ENCODE assay signal across 10 cellular contexts in genomic region chr4:148007303-148007702, GRCh38.
DNase-seq lines count a peak whose midpoint lies in the region; ATAC-seq and TF ChIP-seq lines count a peak whose summit lies in the region.
"Had no signal": no experiment of that assay in that cellular context is flagged by ENCODE, and none has a peak within 500 bp of the region (broad histone marks: within the 10 kb centered on the region; RNA-seq: fewer than 3 reads in every experiment).

No MANE protein-coding gene starts in this region.

- no peaks in the 10 kb centered on the region for H3K36me3 Mint-ChIP-seq in stimulated activated naive B cell treated with anti-CD40 and anti-IgM and Interleukin-4, amounts not matched to agents 10 μg/mL and 1 μg/mL and 100 μg/mL, for 72 hours
- H3K36me3 Mint-ChIP-seq in activated CD8-positive, alpha-beta T cell treated with anti-CD3 and anti-CD28 coated beads for 36 hours (ENCODE audit: low read depth) = peaks cover 1% of the 10 kb centered on the region

- DNase-seq in AG04449 (ENCODE audit: low read depth, low spot score) (peak; percentile 90), HS-5 (ENCODE audit: low read depth) (peak; percentile 89), brain pericyte (ENCODE audit: low read depth, low spot score) (peak; percentile 80), lung microvascular endothelial cell (ENCODE audit: low read depth in 2 of 2) (peak; percentile 63 to 96), GF-D8 (lab: John Stamatoyannopoulos, UW) (no peak)
- no peak for DNase-seq in stimulated activated naive B cell treated with anti-CD40 and anti-IgM and Interleukin-4, amounts not matched to agents 10 μg/mL and 1 μg/mL and 100 μg/mL, for 72 hours
- DNase-seq in activated CD8-positive, alpha-beta T cell treated with anti-CD3 and anti-CD28 coated beads for 36 hours = no peak
- DNase-seq: Calu3, T-helper 17 cell had no signal

- no peak overlapping the region for H3K4me3 ChIP-seq in AG04449 (ENCODE audit: low read depth, low read length)

- TF ChIP-seq CTCF in AG04449 (IDR thresholded peaks at IDR 0.05; ENCODE audit: insufficient read depth, low read length, missing control alignments) = no peak
- TF ChIP-seq CTCF in activated CD8-positive, alpha-beta T cell treated with anti-CD3 and anti-CD28 coated beads for 36 hours (IDR thresholded peaks at IDR 0.05) = no peak

- peaks cover 0 to 3% of the 10 kb centered on the region in 2 donors for H3K9me3 Mint-ChIP-seq in stimulated activated naive B cell treated with anti-CD40 and anti-IgM and Interleukin-4, amounts not matched to agents 10 μg/mL and 1 μg/mL and 100 μg/mL, for 72 hours
- H3K9me3 Mint-ChIP-seq in activated CD8-positive, alpha-beta T cell treated with anti-CD3 and anti-CD28 coated beads for 36 hours = no peaks in the 10 kb centered on the region

- H3K4me3 Mint-ChIP-seq in stimulated activated naive B cell treated with anti-CD40 and anti-IgM and Interleukin-4, amounts not matched to agents 10 μg/mL and 1 μg/mL and 100 μg/mL, for 72 hours = no peak overlapping the region
- H3K4me3 Mint-ChIP-seq in activated CD8-positive, alpha-beta T cell treated with anti-CD3 and anti-CD28 coated beads for 36 hours = no peak overlapping the region
- H3K4me3 Mint-ChIP-seq: T-helper 17 cell had no signal

- no peak for ATAC-seq in stimulated activated naive B cell treated with anti-CD40 and anti-IgM and Interleukin-4, amounts not matched to agents 10 μg/mL and 1 μg/mL and 100 μg/mL, for 72 hours (replicated peaks)
- ATAC-seq in activated CD8-positive, alpha-beta T cell treated with anti-CD3 and anti-CD28 coated beads for 36 hours = no peak
- no peak for ATAC-seq in GM19467 (IDR thresholded peaks at IDR 0.05; ENCODE audit: unreplicated experiment)
- ATAC-seq: T-helper 17 cell had no signal

- no peaks in the 10 kb centered on the region for H3K4me1 Mint-ChIP-seq in stimulated activated naive B cell treated with anti-CD40 and anti-IgM and Interleukin-4, amounts not matched to agents 10 μg/mL and 1 μg/mL and 100 μg/mL, for 72 hours
- peaks cover 5% of the 10 kb centered on the region for H3K4me1 Mint-ChIP-seq in activated CD8-positive, alpha-beta T cell treated with anti-CD3 and anti-CD28 coated beads for 36 hours (ENCODE audit: low read depth)

- intact Hi-C loops in activated CD8-positive, alpha-beta T cell treated with anti-CD3 and anti-CD28 coated beads for 36 hours (cut with micrococcal nuclease) = no loop called here

- POLR2A ChIA-PET in AG04449 (lab: Yijun Ruan, JAX) = no interaction called here
- POLR2A ChIA-PET in activated CD8-positive, alpha-beta T cell treated with anti-CD3 and anti-CD28 coated beads for 36 hours (lab: Charles Lee) = no interaction called here

- CTCF ChIA-PET in AG04449 (lab: Yijun Ruan, JAX) = interaction anchor here (0.6 to 2.6 kb wide), 6 partner anchors 11 to 58 kb away, joined by 3 to 10 read pairs (median 4); no protein-coding TSS in a partner anchor
- CTCF ChIA-PET in activated CD8-positive, alpha-beta T cell treated with anti-CD3 and anti-CD28 coated beads for 36 hours (lab: Charles Lee) = no interaction called here

- no peak overlapping the region for H3K27ac Mint-ChIP-seq in stimulated activated naive B cell treated with anti-CD40 and anti-IgM and Interleukin-4, amounts not matched to agents 10 μg/mL and 1 μg/mL and 100 μg/mL, for 72 hours
- H3K27ac Mint-ChIP-seq in activated CD8-positive, alpha-beta T cell treated with anti-CD3 and anti-CD28 coated beads for 36 hours = no peak overlapping the region
- H3K27ac Mint-ChIP-seq: T-helper 17 cell had no signal

- peaks cover 0 to 8% of the 10 kb centered on the region in 2 donors for H3K27me3 Mint-ChIP-seq in stimulated activated naive B cell treated with anti-CD40 and anti-IgM and Interleukin-4, amounts not matched to agents 10 μg/mL and 1 μg/mL and 100 μg/mL, for 72 hours
- H3K27me3 Mint-ChIP-seq in activated CD8-positive, alpha-beta T cell treated with anti-CD3 and anti-CD28 coated beads for 36 hours = no peaks in the 10 kb centered on the region
- H3K27me3 Mint-ChIP-seq: T-helper 17 cell had no signal

Comparison
In these comparisons a context has a peak if more than half of its experiments do, and no peak if none do; other contexts are left out.
1. DNase-seq: peak in AG04449 (single experiment), HS-5 (single experiment), brain pericyte (single experiment) and lung microvascular endothelial cell (2 of 2); none in GF-D8 (single experiment), stimulated activated naive B cell treated with anti-CD40 and anti-IgM and Interleukin-4, amounts not matched to agents 10 μg/mL and 1 μg/mL and 100 μg/mL, for 72 hours (single experiment) and activated CD8-positive, alpha-beta T cell treated with anti-CD3 and anti-CD28 coated beads for 36 hours (single experiment).